ENCODE assay signal across 29 cellular contexts in the genomic region with DNA sequence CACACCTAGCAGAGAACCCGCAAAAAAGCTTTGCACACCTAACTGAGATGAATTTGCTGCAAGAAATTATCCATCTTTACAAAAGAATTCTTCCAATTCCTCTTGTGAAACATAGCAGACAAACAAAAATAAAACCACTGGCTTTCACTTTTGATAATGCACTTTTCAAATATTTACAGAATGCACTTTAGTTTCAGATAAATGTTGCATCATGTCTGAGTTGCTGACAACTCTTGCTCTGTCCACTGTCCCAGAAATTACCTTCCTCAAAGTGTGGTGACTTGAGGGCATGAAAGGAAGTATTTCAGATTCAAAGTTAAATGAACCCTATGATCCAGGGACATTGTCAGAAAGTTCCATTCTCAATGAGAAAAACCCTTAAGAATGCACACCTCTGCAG.
"Had no signal": no experiment of that assay in that cellular context is flagged by ENCODE, and none has a peak within 500 bp of the region (broad histone marks: within the 10 kb centered on the region; RNA-seq: fewer than 3 reads in every experiment).

No MANE protein-coding gene starts in this region.

- H3K27ac Mint-ChIP-seq: effector memory CD8-positive, alpha-beta T cell; immature natural killer cell; memory B cell; mesothelial cell of epicardium; naive B cell; natural killer cell treated with Interleukin-12 subunit alpha and Interleukin-12 subunit beta and Interleukin-15 and Interleukin-18, amount 100 ng/mL, for 72 hours; progenitor cell of endocrine pancreas; stimulated activated memory B cell treated with anti-CD40 and anti-IgM and Interleukin-4, amounts not matched to agents 10 μg/mL and 1 μg/mL and 100 μg/mL, for 72 hours; type B pancreatic cell had no signal

- H3K4me1 Mint-ChIP-seq: immature natural killer cell; memory B cell; naive B cell; stimulated activated memory B cell treated with anti-CD40 and anti-IgM and Interleukin-4, amounts not matched to agents 10 μg/mL and 1 μg/mL and 100 μg/mL, for 72 hours had no signal

- H3K27me3 ChIP-seq: neutrophil, pancreas, right atrium auricular region, spleen, testis had no signal

- H3K4me3 Mint-ChIP-seq: effector memory CD8-positive, alpha-beta T cell; immature natural killer cell; memory B cell; mesothelial cell of epicardium; naive B cell; natural killer cell treated with Interleukin-12 subunit alpha and Interleukin-12 subunit beta and Interleukin-15 and Interleukin-18, amount 100 ng/mL, for 72 hours; neural crest cell; stimulated activated memory B cell treated with anti-CD40 and anti-IgM and Interleukin-4, amounts not matched to agents 10 μg/mL and 1 μg/mL and 100 μg/mL, for 72 hours; type B pancreatic cell had no signal

- FAIRE-seq: endometrium, frontal cortex, keratinocyte, pancreas had no signal

- H3K4me3 ChIP-seq: coronary artery, esophagus squamous epithelium, lung, mucosa of descending colon, pancreas, right atrium auricular region, skin epidermis, spleen, testis, tibial artery had no signal

- H3K9me3 Mint-ChIP-seq: effector memory CD8-positive, alpha-beta T cell; immature natural killer cell; memory B cell; natural killer cell treated with Interleukin-12 subunit alpha and Interleukin-12 subunit beta and Interleukin-15 and Interleukin-18, amount 100 ng/mL, for 72 hours; stimulated activated memory B cell treated with anti-CD40 and anti-IgM and Interleukin-4, amounts not matched to agents 10 μg/mL and 1 μg/mL and 100 μg/mL, for 72 hours had no signal

- H3K36me3 Mint-ChIP-seq: immature natural killer cell; memory B cell; naive B cell; natural killer cell treated with Interleukin-12 subunit alpha and Interleukin-12 subunit beta and Interleukin-15 and Interleukin-18, amount 100 ng/mL, for 72 hours; stimulated activated memory B cell treated with anti-CD40 and anti-IgM and Interleukin-4, amounts not matched to agents 10 μg/mL and 1 μg/mL and 100 μg/mL, for 72 hours; type B pancreatic cell had no signal

- ATAC-seq: effector memory CD8-positive, alpha-beta T cell; mucosa of descending colon; natural killer cell treated with Interleukin-12 subunit alpha and Interleukin-12 subunit beta and Interleukin-15 and Interleukin-18, amount 100 ng/mL, for 72 hours; pancreas; stimulated activated memory B cell treated with anti-CD40 and anti-IgM and Interleukin-4, amounts not matched to agents 10 μg/mL and 1 μg/mL and 100 μg/mL, for 72 hours; stimulated activated naive CD8-positive, alpha-beta T cell treated with anti-CD3 and anti-CD28 coated beads, Interleukin-15, Interleukin-2, amounts not matched to agents 100 U/mL and 50 U/mL, for 24 hours had no signal

- H3K27ac ChIP-seq: coronary artery, esophagus squamous epithelium, neutrophil, pancreas, right atrium auricular region, skin epidermis, spleen, testis, tibial artery had no signal

- DNase-seq: effector memory CD8-positive, alpha-beta T cell; erythroblast; esophagus squamous epithelium; hypothalamus; immature natural killer cell; mucosa of descending colon; naive B cell; pancreas; spleen; stimulated activated CD4-positive, alpha-beta T cell treated with anti-CD3 and anti-CD28 coated beads, Interleukin-4, amount 100 ng/mL, for 4 hours; stimulated activated naive CD8-positive, alpha-beta T cell treated with anti-CD3 and anti-CD28 coated beads, Interleukin-15, Interleukin-2, amounts not matched to agents 100 U/mL and 50 U/mL, for 24 hours; substantia nigra; testis; tibial artery had no signal

- H3K9me3 ChIP-seq: esophagus squamous epithelium, mucosa of descending colon, neutrophil, pancreas, right atrium auricular region, spleen, testis, tibial artery had no signal

- H3K36me3 ChIP-seq: esophagus squamous epithelium, neutrophil, pancreas, right atrium auricular region, spleen, tibial artery had no signal

- H3K4me1 ChIP-seq: pancreas, right atrium auricular region, spleen, testis, tibial artery had no signal
